ENCODE assay signal across 22 cellular contexts in the genomic region with DNA sequence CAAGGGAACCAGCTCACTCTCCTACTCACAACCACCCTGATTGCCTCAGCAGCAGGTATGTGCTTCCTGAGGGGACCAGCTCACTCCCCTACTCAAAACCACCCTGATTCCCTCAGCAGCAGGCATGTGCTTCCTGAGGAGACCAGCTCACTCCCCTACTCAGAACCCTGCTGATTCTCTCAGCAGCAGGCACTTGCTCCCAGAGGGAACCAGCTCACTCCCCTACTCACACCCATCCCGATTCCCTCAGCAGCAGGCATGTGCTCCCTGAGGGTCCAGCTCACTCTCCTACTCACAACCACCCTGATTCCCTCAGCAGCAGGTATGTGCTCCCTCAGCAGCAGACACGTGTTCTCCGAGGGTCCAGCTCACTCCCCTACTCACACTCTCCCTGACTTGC. TPM values are rescaled to one million over a fixed set of nuclear protein-coding genes. Genes with fewer than 3 reads are reported as not detected.
DNase-seq lines count a peak whose midpoint lies in the region; ATAC-seq and TF ChIP-seq lines count a peak whose summit lies in the region.
"Had no signal": no experiment of that assay in that cellular context is flagged by ENCODE, and none has a peak within 500 bp of the region (broad histone marks: within the 10 kb centered on the region; RNA-seq: fewer than 3 reads in every experiment).

No MANE protein-coding gene starts in this region.

- ATAC-seq in activated T-cell treated with anti-CD3 and anti-CD28 coated beads, Interleukin-2, amount 50 U/mL, for 72 hours (replicated peaks in 1 of 2) = no peak
- ATAC-seq in T-helper 17 cell = no peak
- no peak for ATAC-seq in stimulated activated memory B cell treated with anti-CD40 and anti-IgM and Interleukin-4, amounts not matched to agents 10 μg/mL and 1 μg/mL and 100 μg/mL, for 72 hours
- ATAC-seq: Right ventricle myocardium inferior had no signal

- TF ChIP-seq CTCF in endothelial cell (IDR thresholded peaks at IDR 0.05; ENCODE audit: unreplicated experiment) = no peak

- H3K4me3 Mint-ChIP-seq in activated T-cell treated with anti-CD3 and anti-CD28 coated beads, Interleukin-2, amount 50 U/mL, for 72 hours = no peak overlapping the region
- H3K4me3 Mint-ChIP-seq in T-helper 17 cell (no peak overlapping the region), endothelial cell (ENCODE audit: unreplicated experiment) (peak overlapping the region; percentile 43)
- H3K4me3 Mint-ChIP-seq in stimulated activated memory B cell treated with anti-CD40 and anti-IgM and Interleukin-4, amounts not matched to agents 10 μg/mL and 1 μg/mL and 100 μg/mL, for 72 hours = no peak overlapping the region
- H3K4me3 Mint-ChIP-seq: CD4-positive, alpha-beta T cell; HFFc6 had no signal

- no peaks in the 10 kb centered on the region for H3K9me3 Mint-ChIP-seq in activated T-cell treated with anti-CD3 and anti-CD28 coated beads, Interleukin-2, amount 50 U/mL, for 72 hours
- H3K9me3 Mint-ChIP-seq in endothelial cell (ENCODE audit: unreplicated experiment) = no peaks in the 10 kb centered on the region
- no peaks in the 10 kb centered on the region for H3K9me3 Mint-ChIP-seq in stimulated activated memory B cell treated with anti-CD40 and anti-IgM and Interleukin-4, amounts not matched to agents 10 μg/mL and 1 μg/mL and 100 μg/mL, for 72 hours
- H3K9me3 Mint-ChIP-seq: CD4-positive, alpha-beta T cell; HFFc6 had no signal

- no peak for DNase-seq in activated T-cell treated with anti-CD3 and anti-CD28 coated beads, Interleukin-2, amount 50 U/mL, for 72 hours
- DNase-seq in activated T-cell treated with anti-CD3 and anti-CD28 coated beads, Interleukin-2, amount 50 U/mL, for 1 hour = no peak
- DNase-seq in T-helper 17 cell (no peak), endothelial cell (ENCODE audit: low spot score) (no peak), C1 segment of cervical spinal cord (lab: John Stamatoyannopoulos, UW) (no peak), mesenteric fat pad (ENCODE audit: low spot score) (no peak), posterior vena cava (ENCODE audit: low spot score) (no peak)
- DNase-seq: 8988T; CD4-positive, alpha-beta T cell; DMS53; EL; GOT3; HFFc6; KBM-7; NCI-H1105 treated with DMSO at 0.1 percent for 48 hours; NCI-H1694; NCI-H2081 treated with DMSO at 0.1 percent for 48 hours; NCI-H446 treated with DMSO at 0.1 percent for 48 hours; NK-92 treated with Interleukin-12 subunit alpha and Interleukin-12 subunit beta, amount 100 ng/mL, for 24 hours; Peyer's patch had no signal

- peak overlapping the region; percentile 33 for H3K27ac Mint-ChIP-seq in activated T-cell treated with anti-CD3 and anti-CD28 coated beads, Interleukin-2, amount 50 U/mL, for 72 hours
- H3K27ac Mint-ChIP-seq in T-helper 17 cell (peak overlapping the region; percentile 63), endothelial cell (ENCODE audit: unreplicated experiment) (no peak overlapping the region)
- peak overlapping the region; percentile 25 for H3K27ac Mint-ChIP-seq in stimulated activated memory B cell treated with anti-CD40 and anti-IgM and Interleukin-4, amounts not matched to agents 10 μg/mL and 1 μg/mL and 100 μg/mL, for 72 hours
- H3K27ac Mint-ChIP-seq: HFFc6 had no signal

- no peaks in the 10 kb centered on the region for H3K4me1 Mint-ChIP-seq in activated T-cell treated with anti-CD3 and anti-CD28 coated beads, Interleukin-2, amount 50 U/mL, for 72 hours (ENCODE audit: low read depth)
- H3K4me1 Mint-ChIP-seq in T-helper 17 cell (no peaks in the 10 kb centered on the region), endothelial cell (ENCODE audit: unreplicated experiment) (no peaks in the 10 kb centered on the region)
- H3K4me1 Mint-ChIP-seq in stimulated activated memory B cell treated with anti-CD40 and anti-IgM and Interleukin-4, amounts not matched to agents 10 μg/mL and 1 μg/mL and 100 μg/mL, for 72 hours = peaks cover 6% of the 10 kb centered on the region

- H3K36me3 Mint-ChIP-seq in activated T-cell treated with anti-CD3 and anti-CD28 coated beads, Interleukin-2, amount 50 U/mL, for 72 hours (ENCODE audit: insufficient read depth in 2 of 2) = peaks cover 9 to 26% of the 10 kb centered on the region in 2 donors
- peaks cover 7% of the 10 kb centered on the region for H3K36me3 Mint-ChIP-seq in T-helper 17 cell (ENCODE audit: low read depth)
- peaks cover 33% of the 10 kb centered on the region for H3K36me3 Mint-ChIP-seq in endothelial cell (ENCODE audit: low read depth, unreplicated experiment)
- H3K36me3 Mint-ChIP-seq in stimulated activated memory B cell treated with anti-CD40 and anti-IgM and Interleukin-4, amounts not matched to agents 10 μg/mL and 1 μg/mL and 100 μg/mL, for 72 hours = peaks cover 79% of the 10 kb centered on the region

- intact Hi-C loops in posterior vena cava (cut with DNase I) = no loop called here

- no peaks in the 10 kb centered on the region for H3K27me3 Mint-ChIP-seq in activated T-cell treated with anti-CD3 and anti-CD28 coated beads, Interleukin-2, amount 50 U/mL, for 72 hours (ENCODE audit: low read depth)
- H3K27me3 Mint-ChIP-seq in T-helper 17 cell = no peaks in the 10 kb centered on the region
- H3K27me3 Mint-ChIP-seq in endothelial cell (ENCODE audit: unreplicated experiment) = peaks cover 9% of the 10 kb centered on the region
- no peaks in the 10 kb centered on the region for H3K27me3 Mint-ChIP-seq in stimulated activated memory B cell treated with anti-CD40 and anti-IgM and Interleukin-4, amounts not matched to agents 10 μg/mL and 1 μg/mL and 100 μg/mL, for 72 hours
- H3K27me3 Mint-ChIP-seq: CD4-positive, alpha-beta T cell had no signal

- no peaks in the 10 kb centered on the region for H3K9me3 ChIP-seq in T-helper 17 cell (ENCODE audit: control insufficient read depth, low read length, poor library complexity, severe bottlenecking)
- H3K9me3 ChIP-seq: Peyer's patch had no signal

RNA-seq across cellular contexts. Expression of a gene that starts 26.1 kb away (rescaled TPM):
- total RNA-seq in activated T-cell treated with anti-CD3 and anti-CD28 coated beads, Interleukin-2, amount 50 U/mL, for 72 hours = 10 to 100 TPM; 23.6 to 24.3 TPM
- total RNA-seq in T-helper 17 cell = 10 to 100 TPM; 16.9 to 17.1 TPM
- total RNA-seq in endothelial cell (ENCODE audit: unreplicated experiment) = 10.1 TPM
- total RNA-seq in mesenteric fat pad = 20.4 TPM
- total RNA-seq in posterior vena cava = 10 to 100 TPM; 13.5 to 17.4 TPM

RNA-seq across cellular contexts. Expression of a gene that starts 31.2 kb away (rescaled TPM):
- 10 to 100 TPM; 85.5 to 86.6 TPM for total RNA-seq in activated T-cell treated with anti-CD3 and anti-CD28 coated beads, Interleukin-2, amount 50 U/mL, for 72 hours
- 100 to 1,000 TPM; 116 to 117 TPM for total RNA-seq in T-helper 17 cell
- total RNA-seq in endothelial cell (ENCODE audit: unreplicated experiment) = 65.1 TPM
- 65.7 TPM for total RNA-seq in mesenteric fat pad
- total RNA-seq in posterior vena cava = 10 to 100 TPM; 42.0 to 59.7 TPM
